In genomic region chr7:141697211-141697871, GRCh38 we compare ENCODE assay signal across 14 cellular contexts. TPM values are rescaled to one million over a fixed set of nuclear protein-coding genes. Genes with fewer than 3 reads are reported as not detected.
A peak's percentile ranks its signal among the peaks of the same experiment; 100 is the strongest.
DNase-seq lines count a peak whose midpoint lies in the region; ATAC-seq, FAIRE-seq and TF ChIP-seq lines count a peak whose summit lies in the region.
"Had no signal": no experiment of that assay in that cellular context is flagged by ENCODE, and none has a peak within 500 bp of the region (broad histone marks: within the 10 kb centered on the region; RNA-seq: fewer than 3 reads in every experiment).

No MANE protein-coding gene starts in this region.

- no peak overlapping the region for H3K56ac ChIP-seq in H9 (ENCODE audit: insufficient read length, low read depth, low read length)

- intact Hi-C loops in adrenal gland (cut with DNase I) = no loop called here

- H3K4me3 ChIP-seq in AG09309 (ENCODE audit: control insufficient read depth, low read depth, low read length) (no peak overlapping the region), adrenal gland (no peak overlapping the region)

- no peaks in the 10 kb centered on the region for H3K27me3 ChIP-seq in H9 (ENCODE audit: insufficient read depth, low read length)
- no peaks in the 10 kb centered on the region for H3K27me3 ChIP-seq in adrenal gland

- H3K9me3 Mint-ChIP-seq in H9 = no peaks in the 10 kb centered on the region

- no peak for ATAC-seq in HG03469 (IDR thresholded peaks at IDR 0.05; ENCODE audit: unreplicated experiment)

- no peak for TF ChIP-seq POLR2A in adrenal gland (IDR thresholded peaks at IDR 0.05)

- H3K4me3 Mint-ChIP-seq in H9 = no peak overlapping the region; a peak in 1 of 5 replicates

- H3K9ac ChIP-seq in H9 (ENCODE audit: extremely low read depth, insufficient read length, low read length) = no peak overlapping the region

- DNase-seq in AG09309 (ENCODE audit: low read depth) (peak; percentile 23), H9 (no peak), adrenal gland (peak in 5 of 7 donors; percentile 33 to 62 (median 52)), inferior parietal cortex (ENCODE audit: extremely low spot score) (peak; percentile 75), HTR-8/SVneo (ENCODE audit: insufficient read length, low spot score) (no peak), NCI-H2227 (lab: John Stamatoyannopoulos, UW; ENCODE audit: unreplicated experiment) (no peak)
- DNase-seq in activated CD4-positive, alpha-beta T cell treated with anti-CD3 and anti-CD28 coated beads, Interleukin-2, amount 50 U/mL, for 48 hours = no peak
- DNase-seq: activated T-cell treated with anti-CD3 and anti-CD28 coated beads for 4 hours, Calu3, cerebellar nuclear complex had no signal

- H3K9me3 ChIP-seq in H9 (ENCODE audit: control insufficient read depth, low read depth, low read length) (no peaks in the 10 kb centered on the region), adrenal gland (replicated peaks in 1 of 3) (no peaks in the 10 kb centered on the region)

- H4K91ac ChIP-seq in H9 (ENCODE audit: insufficient read length, low read depth, low read length) = no peak overlapping the region

- 0 out of 7 replicates have a peak, but pooled peaks cover 0 to 3% (median 0%) of the 10 kb centered on the region in 3 experiments for H3K36me3 Mint-ChIP-seq in H9 (ENCODE audit: insufficient read depth in 1 of 3, low read depth in 3 of 3)

- H2BK15ac ChIP-seq in H9 (ENCODE audit: low read depth, low read length) = no peak overlapping the region

- no peak overlapping the region for H3T11ph ChIP-seq in H9 (ENCODE audit: low read length)

- peaks cover 3% of the 10 kb centered on the region for H3K79me1 ChIP-seq in H9 (ENCODE audit: insufficient read depth, low read depth, low read length, poor library complexity, severe bottlenecking)

- TF ChIP-seq CTCF in AG09309 (IDR thresholded peaks at IDR 0.05; ENCODE audit: control insufficient read depth, insufficient read depth, low read depth, low read length, missing control alignments) (no peak), H9 (conservative IDR thresholded peaks at IDR 0.05) (no peak), adrenal gland (IDR thresholded peaks at IDR 0.05) (no peak)

- H3K18ac ChIP-seq in H9 (ENCODE audit: insufficient read length, low read depth, low read length) = no peak overlapping the region

- no peak overlapping the region for H4K5ac ChIP-seq in H9 (ENCODE audit: insufficient read length, low read depth, low read length)

- H2BK20ac ChIP-seq in H9 (ENCODE audit: low read depth, low read length, poor library complexity, severe bottlenecking) = no peak overlapping the region

- H2BK5ac ChIP-seq in H9 (ENCODE audit: insufficient read length, low read length) = no peak overlapping the region

- H3K4me2 ChIP-seq in H9 (ENCODE audit: insufficient read depth, insufficient read length, low read length) = no peak overlapping the region

- peaks cover 2% of the 10 kb centered on the region for H3K27me3 Mint-ChIP-seq in H9 (ENCODE audit: low read depth)

- no peak overlapping the region for H2AK5ac ChIP-seq in H9 (ENCODE audit: insufficient read length, low read length)

- no peak overlapping the region for H2BK12ac ChIP-seq in H9 (ENCODE audit: insufficient read length, low read depth, low read length)

- H3K27ac Mint-ChIP-seq in H9 = peak overlapping the region in 2 of 3 experiments; percentile 22 to 28; a peak in 2 of 7 replicates

- no peak for FAIRE-seq in HTR-8/SVneo (lab: Jason Lieb, UNC)

- H3K23ac ChIP-seq in H9 (ENCODE audit: insufficient read length, low read depth, low read length) = no peak overlapping the region

- WGBS in H9 (ENCODE audit: extremely low coverage, insufficient read length, low lambda C conversion rate) = no CpG with 5 or more reads among the region's 10 CpGs
- 67 to 80% (median 73%) methylated on average over 10 of the region's 10 CpGs for WGBS in adrenal gland, 4 donors

- peaks cover 5% of the 10 kb centered on the region for H3K23me2 ChIP-seq in H9 (ENCODE audit: insufficient read length, low read depth, low read length, poor library complexity, severe bottlenecking)

- H2BK120ac ChIP-seq in H9 (ENCODE audit: low read depth, low read length, poor library complexity, severe bottlenecking) = no peak overlapping the region

- H3K4me1 ChIP-seq in H9 (ENCODE audit: insufficient read depth, low read length) (peaks cover 4% of the 10 kb centered on the region), adrenal gland (replicated peaks in 1 of 2) (peaks cover 3 to 14% of the 10 kb centered on the region in 2 donors)

- no peak overlapping the region for H3K4ac ChIP-seq in H9 (ENCODE audit: low read depth, low read length)

- no peak overlapping the region for H3K27ac ChIP-seq in H9 (ENCODE audit: insufficient read length, low read depth, low read length)
- H3K27ac ChIP-seq in adrenal gland = no peak overlapping the region

- no peaks in the 10 kb centered on the region for H3K79me2 ChIP-seq in H9 (ENCODE audit: insufficient read depth, low read length)

- no peaks in the 10 kb centered on the region for H4K20me1 ChIP-seq in H9 (ENCODE audit: control insufficient read depth, insufficient read depth, insufficient read length)

- H3K4me1 Mint-ChIP-seq in H9 = peaks cover 54 to 59% of the 10 kb centered on the region in 2 experiments

- no peak overlapping the region for H3K14ac ChIP-seq in H9 (ENCODE audit: insufficient read depth, low read length)

- H4K8ac ChIP-seq in H9 (replicated peaks; ENCODE audit: insufficient read length, low read depth, low read length) = no peak overlapping the region

- H3K36me3 ChIP-seq in adrenal gland (replicated peaks in 1 of 2) = no peaks in the 10 kb centered on the region

- H2AFZ ChIP-seq in H9 (ENCODE audit: low read length) = no peak overlapping the region

RNA-seq across cellular contexts. Expression of gene DENND11, which starts 4.6 kb away (rescaled TPM):
- total RNA-seq in H9 (2021) (21.2 and 21.9 TPM in 2 replicates), adrenal gland (10 to 100 TPM in 7 of 8 donors, 1 to 10 TPM in 1; 8.6 to 19.3 (median 14.7) TPM)
- polyA plus RNA-seq in adrenal gland = 1 to 10 TPM; 2.7 to 6.2 (median 3.6) TPM

RNA-seq across cellular contexts. Expression of gene WEE2, which starts 10.8 kb away (rescaled TPM):
- not detected in 2 replicates for total RNA-seq in H9 (2021)
- total RNA-seq in adrenal gland = not detected
- polyA plus RNA-seq in adrenal gland = under 1 TPM in 2 of 3 donors, not detected in 1; 0.03 to 0.09 TPM
- total RNA-seq: Calu3, glomerular endothelial cell, mucosa of gallbladder, skeletal muscle tissue had no signal

RNA-seq across cellular contexts. Expression of gene SSBP1, which starts 40.8 kb away (rescaled TPM):
- total RNA-seq in H9 (2021) = 252 and 266 TPM in 2 replicates
- 100 to 1,000 TPM in 6 of 8 donors, 10 to 100 TPM in 2; 87.0 to 227 (median 119) TPM for total RNA-seq in adrenal gland
- polyA plus RNA-seq in adrenal gland = 100 to 1,000 TPM in 2 of 3 donors, 10 to 100 TPM in 1; 91.4 to 316 (median 163) TPM

Comparison
In these comparisons a context has a peak if more than half of its experiments do, and no peak if none do; other contexts are left out.
1. DNase-seq: peak in AG09309 (single experiment), adrenal gland (5 of 7) and inferior parietal cortex (single experiment); none in H9 (single experiment), HTR-8/SVneo (single experiment), activated CD4-positive, alpha-beta T cell treated with anti-CD3 and anti-CD28 coated beads, Interleukin-2, amount 50 U/mL, for 48 hours (0 of 2) and NCI-H2227 (single experiment).